In the genomic region with DNA sequence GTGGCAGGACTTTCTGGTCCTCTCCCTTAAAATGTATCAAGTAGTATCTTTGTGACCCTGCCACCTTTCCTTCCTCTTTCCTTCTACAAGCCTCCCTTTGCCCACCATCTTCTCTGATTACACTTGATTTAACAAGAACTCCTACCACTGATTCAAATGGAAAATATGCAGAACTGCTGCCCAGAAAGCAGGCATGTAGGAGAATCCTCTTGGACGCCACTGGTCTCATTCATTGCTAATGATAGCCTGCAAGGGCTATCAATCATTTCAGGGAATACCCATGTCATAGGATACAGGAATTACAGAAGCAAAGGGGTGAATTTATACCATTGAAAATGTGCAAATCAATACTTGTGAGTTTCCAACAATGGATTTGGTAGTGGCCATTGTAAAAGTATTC, we compare ENCODE assay signal across 15 cellular contexts.
DNase-seq lines count a peak whose midpoint lies in the region; ATAC-seq and TF ChIP-seq lines count a peak whose summit lies in the region.
"Had no signal": no experiment of that assay in that cellular context is flagged by ENCODE, and none has a peak within 500 bp of the region (broad histone marks: within the 10 kb centered on the region; RNA-seq: fewer than 3 reads in every experiment).

No MANE protein-coding gene starts in this region.

- H3K4me3 ChIP-seq in mammary epithelial cell (replicated peaks in 1 of 3; ENCODE audit: insufficient read depth in 1 of 3, low read depth in 2 of 3, low read length in 3 of 3) (no peak overlapping the region), breast epithelium (no peak overlapping the region), adipocyte (ENCODE audit: low read length) (no peak overlapping the region), fibroblast of pulmonary artery (replicated peaks; ENCODE audit: low read depth, low read length) (no peak overlapping the region), skeletal muscle tissue (ENCODE audit: low read length in 3 of 3) (no peak overlapping the region), Peyer's patch (no peak overlapping the region)

- TF ChIP-seq CTCF in mammary epithelial cell (conservative IDR thresholded peaks at IDR 0.05 in 1 of 2, IDR thresholded peaks at IDR 0.05 in 1 of 2; ENCODE audit: extremely low read depth in 1 of 2, insufficient read depth in 1 of 2, low read depth in 1 of 2, low read length in 2 of 2) (no peak), breast epithelium (IDR thresholded peaks at IDR 0.05) (no peak), fibroblast of pulmonary artery (IDR thresholded peaks at IDR 0.05; ENCODE audit: low read length, missing control alignments) (no peak), Peyer's patch (IDR thresholded peaks at IDR 0.05) (no peak)

- no peaks in the 10 kb centered on the region for H4K20me1 ChIP-seq in mammary epithelial cell (ENCODE audit: insufficient read depth, low read length)

- H3K9ac ChIP-seq in mammary epithelial cell (ENCODE audit: insufficient read depth, low read length) (no peak overlapping the region), adipocyte (ENCODE audit: low read length) (no peak overlapping the region), skeletal muscle tissue (ENCODE audit: low read depth in 1 of 3, low read length in 3 of 3) (no peak overlapping the region)

- 36% methylated on average over 1 of the region's 1 CpG for WGBS in mammary epithelial cell (ENCODE audit: low coverage, missing lambda C conversion rate)

- BruUV-seq in mammary epithelial cell (replicated peaks; lab: Mats Ljungman, UMichigan) = no TSS peak

- in situ Hi-C loops in mammary epithelial cell (cut with MboI; ENCODE audit: low sequenced_read_pairs in 2 of 2) = no loop called here

- H3K27ac ChIP-seq in mammary epithelial cell (ENCODE audit: insufficient read depth, low read depth, low read length) = no peak overlapping the region
- H3K27ac ChIP-seq in breast epithelium = no peak overlapping the region
- H3K27ac ChIP-seq in skeletal muscle tissue (ENCODE audit: low read depth, low read length) = peak overlapping the region; percentile 5
- H3K27ac ChIP-seq in Peyer's patch = no peak overlapping the region

- H3K27me3 ChIP-seq in mammary epithelial cell (ENCODE audit: insufficient read depth, low read length) = no peaks in the 10 kb centered on the region
- peaks cover 0 to 33% of the 10 kb centered on the region in 2 donors for H3K27me3 ChIP-seq in breast epithelium
- peaks cover 4% of the 10 kb centered on the region for H3K27me3 ChIP-seq in adipocyte (replicated peaks; ENCODE audit: control insufficient read depth, insufficient read depth, low read length)
- H3K27me3 ChIP-seq in skeletal muscle tissue (ENCODE audit: control insufficient read depth in 3 of 3, insufficient read depth in 3 of 3, low read length in 3 of 3) = no peaks in the 10 kb centered on the region
- no peaks in the 10 kb centered on the region for H3K27me3 ChIP-seq in Peyer's patch

- no peaks in the 10 kb centered on the region for H3K79me2 ChIP-seq in mammary epithelial cell (ENCODE audit: insufficient read depth, low read length)

- H2AFZ ChIP-seq in mammary epithelial cell (ENCODE audit: low read depth, low read length) = peak overlapping the region; percentile 2

- H3K4me2 ChIP-seq in mammary epithelial cell (ENCODE audit: insufficient read depth, low read depth, low read length) = no peak overlapping the region

- no peaks in the 10 kb centered on the region for H3K36me3 ChIP-seq in mammary epithelial cell (ENCODE audit: insufficient read depth, low read length)
- H3K36me3 ChIP-seq in breast epithelium = no peaks in the 10 kb centered on the region
- no peaks in the 10 kb centered on the region for H3K36me3 ChIP-seq in adipocyte (ENCODE audit: control insufficient read depth, insufficient read depth, low read length, severe bottlenecking)
- H3K36me3 ChIP-seq in skeletal muscle tissue (ENCODE audit: control insufficient read depth in 3 of 3, insufficient read depth in 3 of 3, low read length in 3 of 3) = no peaks in the 10 kb centered on the region
- no peaks in the 10 kb centered on the region for H3K36me3 ChIP-seq in Peyer's patch

- H3K9me3 ChIP-seq in mammary epithelial cell (replicated peaks; ENCODE audit: insufficient read depth, low read length) (peaks cover 3% of the 10 kb centered on the region), breast epithelium (peaks cover 5 to 7% of the 10 kb centered on the region in 2 donors), adipocyte (ENCODE audit: control insufficient read depth, low read length) (peaks cover 8% of the 10 kb centered on the region), skeletal muscle tissue (ENCODE audit: control insufficient read depth in 3 of 3, low read length in 3 of 3) (no peaks in the 10 kb centered on the region), Peyer's patch (no peaks in the 10 kb centered on the region)

- H3K4me1 ChIP-seq in mammary epithelial cell (ENCODE audit: insufficient read depth, low read length) (peaks cover 14% of the 10 kb centered on the region), breast epithelium (no peaks in the 10 kb centered on the region), adipocyte (ENCODE audit: control insufficient read depth, insufficient read depth, low read length) (no peaks in the 10 kb centered on the region), skeletal muscle tissue (ENCODE audit: control insufficient read depth in 3 of 3, insufficient read depth in 3 of 3, low read length in 3 of 3) (peaks cover 0 to 8% (median 0%) of the 10 kb centered on the region in 3 donors), Peyer's patch (no peaks in the 10 kb centered on the region)

- TF ChIP-seq POLR2A in breast epithelium (IDR thresholded peaks at IDR 0.05) (no peak), Peyer's patch (IDR thresholded peaks at IDR 0.05) (no peak)

- intact Hi-C loops in mammary epithelial cell (cut with micrococcal nuclease) (no loop called here), breast epithelium (cut with DNase I; ENCODE audit: low total_unique reads) (no loop called here)

- no peak for DNase-seq in mammary epithelial cell
- no peak for DNase-seq in breast epithelium (ENCODE audit: low spot score in 2 of 2)
- peak; percentile 41 for DNase-seq in adipocyte (ENCODE audit: low read depth)
- peak; percentile 36 for DNase-seq in fibroblast of pulmonary artery (ENCODE audit: low read depth)
- DNase-seq in Peyer's patch = no peak
- no peak for DNase-seq in GM19238 (ENCODE audit: insufficient read length, low spot score)
- DNase-seq: 8988T; CD4-positive, CD25-positive, alpha-beta regulatory T cell; DMS153; KG1; NCI-H1105 treated with DMSO at 0.1 percent for 48 hours; NCI-H187 had no signal

- ATAC-seq in GM19467 (IDR thresholded peaks at IDR 0.05; ENCODE audit: unreplicated experiment) = no peak
- ATAC-seq: Panc1 had no signal

- dilution Hi-C loops in mammary epithelial cell (cut with HindIII; ENCODE audit: low sequenced_read_pairs) = no loop called here

- CTCF ChIA-PET in mammary epithelial cell (lab: Charles Lee; ENCODE audit: low non-redundant PET) = no interaction called here

Comparison
In these comparisons a context has a peak if more than half of its experiments do, and no peak if none do; other contexts are left out.
1. DNase-seq: peak in adipocyte (single experiment) and fibroblast of pulmonary artery (single experiment); none in mammary epithelial cell (single experiment), breast epithelium (0 of 2), Peyer's patch (0 of 3) and GM19238 (single experiment).